Comparison of ENCODE assay signal across 34 cellular contexts in genomic region chr4:105432438-105432837, GRCh38.
"Had no signal": no experiment of that assay in that cellular context is flagged by ENCODE, and none has a peak within 500 bp of the region (broad histone marks: within the 10 kb centered on the region; RNA-seq: fewer than 3 reads in every experiment).

No MANE protein-coding gene starts in this region.

- H3K27ac ChIP-seq: KMS-11 had no signal

- DNase-seq: Karpas-422, Kasumi-1, MG63, MM.1S, MV-4-11, NCI-H1048, NCI-H1092, NCI-H1092 treated with DMSO at 0.1 percent for 48 hours, NCI-H1105, NCI-H1105 treated with DMSO at 0.1 percent for 48 hours, NCI-H1417, NCI-H1417 treated with DMSO at 0.1 percent for 48 hours, NCI-H1436, NCI-H1436 treated with DMSO at 0.1 percent for 48 hours, NCI-H146, NCI-H1694, NCI-H1694 treated with DMSO at 0.1 percent for 48 hours, NCI-H187, NCI-H187 treated with DMSO at 0.1 percent for 48 hours, NCI-H1930, NCI-H2029, NCI-H2029 treated with DMSO at 0.1 percent for 48 hours, NCI-H2081, NCI-H2081 treated with DMSO at 0.1 percent for 48 hours, NCI-H2107, NCI-H2171, NCI-H2171 treated with DMSO at 0.1 percent for 48 hours, NCI-H2227 treated with DMSO at 0.1 percent for 48 hours, NCI-H226, NCI-H345, NCI-H446, NCI-H446 treated with DMSO at 0.1 percent for 48 hours, NCI-H510A had no signal

- H3K27me3 ChIP-seq: MG63 had no signal

- H3K9me3 ChIP-seq: MG63 had no signal

- H3K4me3 ChIP-seq: MG63 had no signal
